In the genomic region with DNA sequence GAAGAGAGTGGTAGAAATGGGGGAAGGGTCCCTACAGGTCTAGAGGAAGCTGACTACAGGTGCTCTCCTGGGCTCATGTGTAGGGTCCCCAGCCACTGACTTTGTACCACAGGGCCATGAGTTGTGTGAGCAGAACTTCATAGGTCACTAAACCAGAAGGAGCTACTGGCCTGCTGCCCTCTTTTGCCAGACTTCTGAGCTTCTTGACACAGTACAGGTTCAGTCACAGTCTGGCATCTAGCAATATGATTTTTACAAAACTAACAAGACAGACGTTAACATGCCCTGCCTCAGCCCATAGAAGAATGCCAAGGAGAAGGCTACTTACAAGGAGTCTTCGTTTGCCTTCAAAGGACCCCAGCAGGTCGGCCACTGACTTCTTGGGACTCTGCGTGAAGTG, we compare ENCODE assay signal across 16 cellular contexts. TPM values are rescaled to one million over a fixed set of nuclear protein-coding genes. Genes with fewer than 3 reads are reported as not detected.
DNase-seq lines count a peak whose midpoint lies in the region; FAIRE-seq and TF ChIP-seq lines count a peak whose summit lies in the region.
"Had no signal": no experiment of that assay in that cellular context is flagged by ENCODE, and none has a peak within 500 bp of the region (broad histone marks: within the 10 kb centered on the region; RNA-seq: fewer than 3 reads in every experiment).

No MANE protein-coding gene starts in this region.

- H3K4me1 Mint-ChIP-seq in neural crest cell: peaks cover 53% of the 10 kb centered on the region

- H3K36me3 Mint-ChIP-seq in neural crest cell (ENCODE audit: low read depth): peaks cover 12% of the 10 kb centered on the region
- H3K36me3 Mint-ChIP-seq: CD8-positive, alpha-beta memory T cell had no signal

- CTCF ChIA-PET in PC-9 (lab: Charles Lee): interaction anchor here (1.9 kb wide), 1 partner anchor 55 kb away, joined by 4 read pairs; no protein-coding TSS in a partner anchor

- H3K4me3 ChIP-seq in PC-9 (no peak overlapping the region), esophagus squamous epithelium (peak overlapping the region in 3 of 4 donors; percentile 22 to 56 (median 43)), tibial artery (peak overlapping the region; percentile 28 to 52)
- H3K4me3 ChIP-seq: K562 had no signal

- no TSS peak for BruUV-seq in PC-9 (replicated peaks; lab: Mats Ljungman, UMichigan)

- 0 out of 2 replicates have a peak, but pooled peaks cover 6% of the 10 kb centered on the region for H3K79me2 ChIP-seq in PC-9 (ENCODE audit: low read depth)

- no peaks in the 10 kb centered on the region for H3K27me3 ChIP-seq in PC-9 (ENCODE audit: insufficient read depth, low read depth)
- no peaks in the 10 kb centered on the region for H3K27me3 ChIP-seq in esophagus squamous epithelium
- H3K27me3 ChIP-seq in tibial artery: no peaks in the 10 kb centered on the region

- H3K9me3 ChIP-seq in PC-9 (ENCODE audit: insufficient read depth, low read depth): no peaks in the 10 kb centered on the region
- H3K9me3 ChIP-seq in esophagus squamous epithelium: no peaks in the 10 kb centered on the region
- H3K9me3 ChIP-seq in tibial artery: no peaks in the 10 kb centered on the region

- no peak overlapping the region for H3K27ac Mint-ChIP-seq in neural crest cell (ENCODE audit: unreplicated experiment)
- H3K27ac Mint-ChIP-seq: activated CD4-positive, alpha-beta T cell treated with anti-CD3 and anti-CD28 coated beads, Interleukin-2, amount 10 ng/mL, durations not matched to agents 7 days and 5 days; activated T-helper 17 cell treated with anti-CD3 and anti-CD28 coated beads, Interleukin-2, amount 50 U/mL, for 72 hours had no signal

- H3K36me3 ChIP-seq in PC-9 (ENCODE audit: low read depth): no peaks in the 10 kb centered on the region
- H3K36me3 ChIP-seq in esophagus squamous epithelium: no peaks in the 10 kb centered on the region
- H3K36me3 ChIP-seq in tibial artery: no peaks in the 10 kb centered on the region

- POLR2A ChIA-PET in PC-9 (lab: Charles Lee; ENCODE audit: unreplicated experiment): interaction anchor here (0.5 to 0.6 kb wide), 2 partner anchors 16 to 56 kb away, joined by 3 to 4 read pairs; no protein-coding TSS in a partner anchor

- H3K9me2 ChIP-seq in PC-9 (ENCODE audit: insufficient read depth): no peaks in the 10 kb centered on the region

- 67 to 72% methylated on average over 4 of the region's 4 CpGs for WGBS in esophagus squamous epithelium, 2 donors

- H2AFZ ChIP-seq in PC-9: no peak overlapping the region

- no peak for TF ChIP-seq CTCF in PC-9 (conservative IDR thresholded peaks at IDR 0.05)
- no peak for TF ChIP-seq CTCF in esophagus squamous epithelium (IDR thresholded peaks at IDR 0.05)
- TF ChIP-seq CTCF in neural crest cell (conservative IDR thresholded peaks at IDR 0.05): no peak
- no peak for TF ChIP-seq CTCF in tibial artery (IDR thresholded peaks at IDR 0.05)

- no peaks in the 10 kb centered on the region for H4K20me1 ChIP-seq in PC-9 (ENCODE audit: insufficient read depth)

- peak overlapping the region; percentile 23 for H3K4me2 ChIP-seq in PC-9

- peaks cover 2% of the 10 kb centered on the region for H3K9me3 Mint-ChIP-seq in neural crest cell
- H3K9me3 Mint-ChIP-seq: activated CD4-positive, alpha-beta T cell treated with anti-CD3 and anti-CD28 coated beads, Interleukin-2, amount 10 ng/mL, durations not matched to agents 7 days and 5 days; activated T-helper 17 cell treated with anti-CD3 and anti-CD28 coated beads, Interleukin-2, amount 50 U/mL, for 72 hours; CD8-positive, alpha-beta memory T cell had no signal

- no peak for FAIRE-seq in frontal cortex (lab: Jason Lieb, UNC)
- FAIRE-seq: GM19239, K562 had no signal

- H3K27ac ChIP-seq in PC-9 (no peak overlapping the region), esophagus squamous epithelium (peak overlapping the region; percentile 3 to 85 (median 80)), tibial artery (peak overlapping the region; percentile 65 to 87)

- intact Hi-C loops in PC-9 (cut with micrococcal nuclease; ENCODE audit: unreplicated experiment): no loop called here
- intact Hi-C loops in esophagus squamous epithelium (cut with DNase I): no loop called here
- intact Hi-C loops in tibial artery (cut with DNase I; ENCODE audit: low total_unique reads): no loop called here

- DNase-seq in PC-9 (no peak), esophagus squamous epithelium (lab: John Stamatoyannopoulos, UW) (no peak), neural crest cell (ENCODE audit: low read depth, low spot score) (no peak), tibial artery (peak in 1 of 2 donors; percentile 27), frontal cortex (ENCODE audit: low spot score in 2 of 2) (no peak), HT-29 (ENCODE audit: low spot score) (no peak), hepatic stellate cell (ENCODE audit: low spot score) (no peak)
- DNase-seq: activated CD4-positive, alpha-beta T cell treated with anti-CD3 and anti-CD28 coated beads, Interleukin-2, amount 10 ng/mL, durations not matched to agents 7 days and 5 days; CD8-positive, alpha-beta memory T cell; NCI-H1436; NCI-H526 treated with DMSO at 0.1 percent for 48 hours; RPMI8226 had no signal

- no peaks in the 10 kb centered on the region for H3K27me3 Mint-ChIP-seq in neural crest cell (ENCODE audit: low read depth)

- TF ChIP-seq POLR2A in esophagus squamous epithelium (IDR thresholded peaks at IDR 0.05): no peak

- H3K4me3 Mint-ChIP-seq in neural crest cell: peak overlapping the region; percentile 54
- H3K4me3 Mint-ChIP-seq: activated CD4-positive, alpha-beta T cell treated with anti-CD3 and anti-CD28 coated beads, Interleukin-2, amount 10 ng/mL, durations not matched to agents 7 days and 5 days; activated T-helper 17 cell treated with anti-CD3 and anti-CD28 coated beads, Interleukin-2, amount 50 U/mL, for 72 hours; CD8-positive, alpha-beta memory T cell had no signal

- peaks cover 39% of the 10 kb centered on the region for H3K4me1 ChIP-seq in PC-9 (replicated peaks; ENCODE audit: insufficient read depth)
- H3K4me1 ChIP-seq in esophagus squamous epithelium: peaks cover 0 to 77% (median 28%) of the 10 kb centered on the region in 3 donors
- H3K4me1 ChIP-seq in tibial artery: peaks cover 0 to 91% (median 57%) of the 10 kb centered on the region in 4 donors

- peaks cover 21% of the 10 kb centered on the region for H3F3A ChIP-seq in PC-9 (ENCODE audit: insufficient read depth, low read depth)

RNA-seq across cellular contexts. Expression of a gene that starts 3.2 kb away (rescaled TPM):
- total RNA-seq in PC-9 (2021) (142 and 162 TPM in 2 replicates), esophagus squamous epithelium (10 to 100 TPM in 2 of 4 donors, 1 to 10 TPM in 2; 2.0 to 69.6 (median 13.1) TPM), neural crest cell (42.1 and 49.8 TPM in 2 replicates), frontal cortex (2.9 TPM)
- 0.29 and 0.41 TPM in 2 replicates for total RNA-seq in HT-29 (2014; rRNA removed; shearing (Covaris generic))
- total RNA-seq: activated CD4-positive, alpha-beta T cell treated with anti-CD3 and anti-CD28 coated beads, Interleukin-2, amount 10 ng/mL, durations not matched to agents 7 days and 5 days; activated T-helper 17 cell treated with anti-CD3 and anti-CD28 coated beads, Interleukin-2, amount 50 U/mL, for 72 hours; CD8-positive, alpha-beta memory T cell; T-helper 2 cell treated with Interferon-gamma antibody and Interleukin-4, amounts not matched to agents 100 ng/mL and 5 ng/mL, for 36 hours had no signal
